ENCODE assay signal across 1 cellular context in the genomic region with DNA sequence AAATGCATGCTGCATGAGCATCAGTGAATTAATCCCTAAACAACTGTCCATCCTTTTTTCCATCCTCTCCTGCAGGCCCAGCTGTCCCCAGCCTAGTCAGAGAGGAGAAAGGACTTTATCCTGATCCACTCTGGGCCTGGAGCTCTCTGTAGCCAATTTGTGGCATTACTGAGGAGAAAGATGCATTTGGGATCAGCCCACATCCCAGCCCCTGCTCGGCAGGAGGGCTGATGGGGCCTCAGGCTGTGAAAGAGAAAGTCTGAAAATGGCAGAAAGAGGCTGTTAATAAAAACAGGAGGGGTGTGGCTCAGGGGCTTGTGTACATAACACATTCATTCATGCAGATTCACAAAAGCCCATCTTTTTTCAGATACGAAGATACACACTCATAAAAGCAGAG.
TF ChIP-seq lines count a peak whose summit lies in the region.

No MANE protein-coding gene starts in this region.

TF ChIP-seq in H1, 55 proteins besides CTCF, POLR2A, EP300 and RAD21 (continued from another document):
- TF ChIP-seq ATF3 (IDR thresholded peaks at IDR 0.05; ENCODE audit: insufficient read depth, low read depth, low read length): no peak
- no peak for TF ChIP-seq SP2 (IDR thresholded peaks at IDR 0.05; ENCODE audit: low read length)
- TF ChIP-seq SIN3A (conservative IDR thresholded peaks at IDR 0.05 in 1 of 2, IDR thresholded peaks at IDR 0.05 in 1 of 2; ENCODE audit: low read depth in 1 of 2, low read length in 2 of 2): no peak
- TF ChIP-seq FOSL1 (IDR thresholded peaks at IDR 0.05; ENCODE audit: insufficient read depth, low read depth, low read length): no peak
- TF ChIP-seq RBBP5 (IDR thresholded peaks at IDR 0.05; ENCODE audit: borderline replicate concordance, low read depth, low read length): no peak
- no peak for TF ChIP-seq EZH2 (IDR thresholded peaks at IDR 0.05; ENCODE audit: low read depth, low read length, severe bottlenecking)
- TF ChIP-seq, protein P1, sequence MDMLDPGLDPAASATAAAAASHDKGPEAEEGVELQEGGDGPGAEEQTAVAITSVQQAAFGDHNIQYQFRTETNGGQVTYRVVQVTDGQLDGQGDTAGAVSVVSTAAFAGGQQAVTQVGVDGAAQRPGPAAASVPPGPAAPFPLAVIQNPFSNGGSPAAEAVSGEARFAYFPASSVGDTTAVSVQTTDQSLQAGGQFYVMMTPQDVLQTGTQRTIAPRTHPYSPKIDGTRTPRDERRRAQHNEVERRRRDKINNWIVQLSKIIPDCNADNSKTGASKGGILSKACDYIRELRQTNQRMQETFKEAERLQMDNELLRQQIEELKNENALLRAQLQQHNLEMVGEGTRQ (IDR thresholded peaks at IDR 0.05; ENCODE audit: low read length): no peak
- no peak for TF ChIP-seq SRF (IDR thresholded peaks at IDR 0.05; ENCODE audit: low read depth, low read length)
- TF ChIP-seq CHD7 (IDR thresholded peaks at IDR 0.05; ENCODE audit: insufficient replicate concordance, low read length): no peak
- TF ChIP-seq HDAC2 (IDR thresholded peaks at IDR 0.05; ENCODE audit: borderline replicate concordance in 1 of 2, low read depth in 2 of 2, low read length in 2 of 2): no peak
TF ChIP-seq in H1: peak in this region for 0.
